Comparison of ENCODE assay signal across 13 cellular contexts in genomic region chr4:36088542-36088941, GRCh38.
DNase-seq lines count a peak whose midpoint lies in the region; ATAC-seq and FAIRE-seq lines count a peak whose summit lies in the region.
"Had no signal": no experiment of that assay in that cellular context is flagged by ENCODE, and none has a peak within 500 bp of the region (broad histone marks: within the 10 kb centered on the region; RNA-seq: fewer than 3 reads in every experiment).

No MANE protein-coding gene starts in this region.

- ATAC-seq in HG03280 (IDR thresholded peaks at IDR 0.05; ENCODE audit: unreplicated experiment) = no peak
- ATAC-seq: activated naive CD4-positive, alpha-beta T cell treated with anti-CD3 and anti-CD28 coated beads, Interleukin-2, amount 50 U/mL, for 72 hours had no signal

- peak; percentile 8 for DNase-seq in NCI-H2171 treated with DMSO at 0.1 percent for 48 hours (lab: John Stamatoyannopoulos, UW)
- no peak for DNase-seq in NCI-H2171 (lab: John Stamatoyannopoulos, UW)
- DNase-seq in RCC 7860 (ENCODE audit: low spot score) = peak; percentile 33
- DNase-seq in inferior parietal cortex (ENCODE audit: extremely low spot score) = peak; percentile 83
- DNase-seq in superior temporal gyrus (ENCODE audit: extremely low spot score) = peak; percentile 93
- no peak for DNase-seq in SIG-M5 (lab: John Stamatoyannopoulos, UW)
- no peak for DNase-seq in NCI-H2029 treated with DMSO at 0.1 percent for 48 hours (lab: John Stamatoyannopoulos, UW)
- DNase-seq: NCI-H1930; OCI-M1; stimulated activated CD4-positive, alpha-beta T cell treated with anti-CD3 and anti-CD28 coated beads, Interleukin-15, amount 100 ng/mL, for 24 hours; transverse colon had no signal

- FAIRE-seq in RCC 7860 (lab: Jason Lieb, UNC) = peak; percentile 71

Comparison
In these comparisons a context has a peak if more than half of its experiments do, and no peak if none do; other contexts are left out.
1. DNase-seq: peak in NCI-H2171 treated with DMSO at 0.1 percent for 48 hours (single experiment), RCC 7860 (single experiment), inferior parietal cortex (single experiment) and superior temporal gyrus (single experiment); none in NCI-H2171 (single experiment), SIG-M5 (single experiment) and NCI-H2029 treated with DMSO at 0.1 percent for 48 hours (single experiment).